In genomic region chrX:48754124-48754667, GRCh38 we compare ENCODE assay signal across 22 cellular contexts. TPM values are rescaled to one million over a fixed set of nuclear protein-coding genes. Genes with fewer than 3 reads are reported as not detected.
DNase-seq lines count a peak whose midpoint lies in the region; ATAC-seq, FAIRE-seq and TF ChIP-seq lines count a peak whose summit lies in the region.
"Had no signal": no experiment of that assay in that cellular context is flagged by ENCODE, and none has a peak within 500 bp of the region (broad histone marks: within the 10 kb centered on the region; RNA-seq: fewer than 3 reads in every experiment).

No MANE protein-coding gene starts in this region.

- TF ChIP-seq EP300 in HepG2 (IDR thresholded peaks at IDR 0.05; ENCODE audit: low read depth in 2 of 2, low read length in 2 of 2) (0 out of 4 replicates have a peak, but pooled peaks of 1 of the 2 experiments have one; percentile 12), HepG2 (CRISPR knock-in tag; IDR thresholded peaks at IDR 0.05; ENCODE audit: borderline replicate concordance) (no peak)

- no peak overlapping the region for H3K18ac ChIP-seq in mesendoderm (ENCODE audit: low read length)

- H4K20me1 ChIP-seq in HepG2 (ENCODE audit: insufficient read depth, low read length): no peaks in the 10 kb centered on the region
- no peaks in the 10 kb centered on the region for H4K20me1 ChIP-seq in PC-9 (ENCODE audit: insufficient read depth)
- H4K20me1 ChIP-seq: BLaER1 had no signal

- no peak overlapping the region for H2BK15ac ChIP-seq in mesendoderm (replicated peaks; ENCODE audit: low read depth)

- no peak overlapping the region for H2AK5ac ChIP-seq in mesendoderm (ENCODE audit: low read length)

- H2AFZ ChIP-seq in HepG2 (ENCODE audit: low read length) (no peak overlapping the region), PC-9 (no peak overlapping the region)
- H2AFZ ChIP-seq: GM23338 had no signal

- H3K4me2 ChIP-seq in HepG2 (ENCODE audit: low read depth, low read length) (peak overlapping the region; percentile 62), PC-9 (no peak overlapping the region), mesendoderm (ENCODE audit: low read length) (no peak overlapping the region)
- H3K4me2 ChIP-seq: BLaER1, GM23338 had no signal

- H3K27ac ChIP-seq in HepG2 (ENCODE audit: extremely low read length, insufficient read depth, low read length): no peak overlapping the region
- H3K27ac ChIP-seq in right lobe of liver: no peak overlapping the region
- 0 out of 2 replicates have a peak overlapping the region, but pooled peaks have one; percentile 23 for H3K27ac ChIP-seq in PC-9
- no peak overlapping the region for H3K27ac ChIP-seq in mesendoderm (ENCODE audit: low read depth, low read length)
- H3K27ac ChIP-seq: BLaER1 had no signal

- CTCF ChIA-PET in HepG2 (lab: Yijun Ruan, JAX; ENCODE audit: low intra/inter-chr PET ratio, low total read pairs): no interaction called here
- CTCF ChIA-PET in PC-9 (lab: Charles Lee): no interaction called here

- H3K56ac ChIP-seq in mesendoderm (ENCODE audit: low read length): no peak overlapping the region

- TF ChIP-seq CTCF in HepG2 (CRISPR knock-in tag; IDR thresholded peaks at IDR 0.05) (no peak), right lobe of liver (IDR thresholded peaks at IDR 0.05) (no peak), PC-9 (conservative IDR thresholded peaks at IDR 0.05) (no peak)

- no peaks in the 10 kb centered on the region for H3F3A ChIP-seq in PC-9 (ENCODE audit: insufficient read depth, low read depth)

- no peak for TF ChIP-seq RAD21 in HepG2 (CRISPR knock-in tag; IDR thresholded peaks at IDR 0.05)

- no peak overlapping the region for H2BK120ac ChIP-seq in mesendoderm (ENCODE audit: low read depth, low read length)

- intact Hi-C loops in HepG2 (cut with micrococcal nuclease; ENCODE audit: unreplicated experiment): loop anchor here (10.0 kb wide), 1 partner anchor 119 kb away; no protein-coding TSS in a partner anchor
- intact Hi-C loops in right lobe of liver (cut with DNase I): no loop called here
- intact Hi-C loops in PC-9 (cut with micrococcal nuclease; ENCODE audit: unreplicated experiment): loop anchor here (2.0 kb wide), 1 partner anchor 57 kb away; the partner anchor contains the start of gene SUV39H1

- ATAC-seq in HepG2 (peak; percentile 79), right lobe of liver (no peak)
- ATAC-seq: GM23338, HCT116 had no signal

- no peak overlapping the region for H4K5ac ChIP-seq in mesendoderm (ENCODE audit: low read length)

- peaks cover 48% of the 10 kb centered on the region for H3K4me1 ChIP-seq in HepG2 (ENCODE audit: insufficient read depth, low read length)
- no peaks in the 10 kb centered on the region for H3K4me1 ChIP-seq in right lobe of liver
- H3K4me1 ChIP-seq in PC-9 (replicated peaks; ENCODE audit: insufficient read depth): no peaks in the 10 kb centered on the region
- H3K4me1 ChIP-seq in mesendoderm (ENCODE audit: control insufficient read depth, low read depth, low read length): no peaks in the 10 kb centered on the region
- H3K4me1 ChIP-seq: BLaER1 had no signal

- H2BK5ac ChIP-seq in mesendoderm (ENCODE audit: low read length): no peak overlapping the region

- in situ Hi-C loops in HepG2 (cut with HindIII; ENCODE audit: extremely low pct_ligation_motif_present, low pct_unique_long_range_greater_than_20kb): no loop called here

- H4K8ac ChIP-seq in mesendoderm (ENCODE audit: low read depth, low read length): no peak overlapping the region

- WGBS in HepG2 (ENCODE audit: low lambda C conversion rate): no CpG with 5 or more reads among the region's 9 CpGs
- 52% methylated on average over 7 of the region's 9 CpGs for WGBS in right lobe of liver (ENCODE audit: insufficient coverage, low coverage, low lambda C conversion rate, missing lambda C conversion rate)
- no CpG with 5 or more reads among the region's 9 CpGs for WGBS in mesendoderm (ENCODE audit: extremely low coverage, insufficient coverage, low lambda C conversion rate)

- H3K9me3 ChIP-seq in HepG2 (ENCODE audit: low read length) (no peaks in the 10 kb centered on the region), right lobe of liver (no peaks in the 10 kb centered on the region), PC-9 (ENCODE audit: insufficient read depth, low read depth) (no peaks in the 10 kb centered on the region)
- H3K9me3 ChIP-seq: BLaER1 had no signal

- H3K9me2 ChIP-seq in PC-9 (ENCODE audit: insufficient read depth): no peaks in the 10 kb centered on the region

- H3K4ac ChIP-seq in mesendoderm (ENCODE audit: low read depth, low read length): no peak overlapping the region

- H3K9ac ChIP-seq in HepG2 (ENCODE audit: insufficient read depth, low read depth, low read length) (no peak overlapping the region), mesendoderm (ENCODE audit: low read length) (no peak overlapping the region)
- H3K9ac ChIP-seq: BLaER1 had no signal

- peak; percentile 26 for FAIRE-seq in HepG2 (lab: Jason Lieb, UNC)
- FAIRE-seq: H54, HTR-8/SVneo had no signal

- no peak overlapping the region for H3K23ac ChIP-seq in mesendoderm (ENCODE audit: low read length)

- H3K79me1 ChIP-seq in mesendoderm (ENCODE audit: low read length): no peaks in the 10 kb centered on the region

- no peak for TF ChIP-seq POLR2A in HepG2 (IDR thresholded peaks at IDR 0.05; ENCODE audit: insufficient read depth in 1 of 2, low read depth in 2 of 2, low read length in 2 of 2)
- no peak for TF ChIP-seq POLR2A in right lobe of liver (IDR thresholded peaks at IDR 0.05)

- no TSS peak for BruUV-seq in HepG2 (replicated peaks; lab: Mats Ljungman, UMichigan)
- no TSS peak for BruUV-seq in PC-9 (replicated peaks; lab: Mats Ljungman, UMichigan)

- H3K27me3 ChIP-seq in HepG2 (ENCODE audit: control insufficient read depth in 1 of 2, insufficient read depth in 2 of 2, low read length in 2 of 2) (no peaks in the 10 kb centered on the region), right lobe of liver (no peaks in the 10 kb centered on the region), PC-9 (ENCODE audit: insufficient read depth, low read depth) (no peaks in the 10 kb centered on the region), mesendoderm (ENCODE audit: insufficient read depth, low read length, poor library complexity) (no peaks in the 10 kb centered on the region)

- H3K36me3 ChIP-seq in HepG2 (replicated peaks in 1 of 2; ENCODE audit: control insufficient read depth in 1 of 2, insufficient read depth in 2 of 2, low read length in 2 of 2) (no peaks in the 10 kb centered on the region), right lobe of liver (no peaks in the 10 kb centered on the region), PC-9 (ENCODE audit: low read depth) (no peaks in the 10 kb centered on the region), mesendoderm (ENCODE audit: control insufficient read depth, insufficient read depth, low read length) (no peaks in the 10 kb centered on the region)
- H3K36me3 ChIP-seq: BLaER1 had no signal

- peak; percentile 55 for DNase-seq in HepG2 (ENCODE audit: low spot score)
- no peak for DNase-seq in right lobe of liver
- DNase-seq in PC-9: peak; percentile 19 to 77
- peak; percentile 9 for DNase-seq in mesendoderm
- no peak for DNase-seq in pons (ENCODE audit: low spot score)
- DNase-seq in T-helper 9 cell: no peak
- no peak for DNase-seq in ureter (ENCODE audit: low spot score)
- DNase-seq in NAMALWA (ENCODE audit: low spot score): no peak
- DNase-seq: 8988T; Calu3; CD4-positive, alpha-beta memory T cell; DND-41; GDM1; HFFc6 had no signal

- H3K79me2 ChIP-seq in HepG2 (ENCODE audit: insufficient read depth, low read length) (no peaks in the 10 kb centered on the region), PC-9 (ENCODE audit: low read depth) (no peaks in the 10 kb centered on the region), mesendoderm (ENCODE audit: control insufficient read depth, insufficient read depth, low read length) (no peaks in the 10 kb centered on the region)

- POLR2A ChIA-PET in HepG2 (lab: Yijun Ruan, JAX) (no interaction called here), PC-9 (lab: Charles Lee; ENCODE audit: unreplicated experiment) (no interaction called here)

- H3K4me3 ChIP-seq in HepG2 (replicated peaks in 1 of 3; ENCODE audit: insufficient read depth in 1 of 3, low read depth in 2 of 3, low read length in 3 of 3) (peak overlapping the region in 1 of 3 experiments; percentile 28; a peak in 2 of 6 replicates), right lobe of liver (no peak overlapping the region), PC-9 (no peak overlapping the region), mesendoderm (ENCODE audit: low read length) (no peak overlapping the region)
- H3K4me3 ChIP-seq: BLaER1, GM23338 had no signal

RNA-seq across cellular contexts. Expression of gene GLOD5, which starts 7.4 kb away (rescaled TPM):
- total RNA-seq in HepG2 (2016; rRNA removed; fragmentation: Illumina TruSeq; extraction: Trizol) (0.73 and 0.93 TPM in 2 replicates), right lobe of liver (1 to 10 TPM in 5 of 6 experiments, under 1 TPM in 1; 0.98 to 4.1 (median 2.9) TPM), PC-9 (2021) (not detected in 2 replicates), ureter (not detected)
- total RNA-seq in HepG2 (2016; cell fraction: cytosol; rRNA removed; fragmentation: Illumina TruSeq; extraction: Trizol; ENCODE audit: low read depth): 0.61 and 0.97 TPM in 2 replicates
- 0.71 and 1.2 TPM in 2 replicates for total RNA-seq in HepG2 (2016; cell fraction: insoluble cytoplasmic fraction; rRNA removed; fragmentation: Illumina TruSeq; extraction: Trizol)
- total RNA-seq in HepG2 (2016; cell fraction: membrane; rRNA removed; fragmentation: Illumina TruSeq; extraction: Trizol): 0.68 and 0.79 TPM in 2 replicates
- total RNA-seq in HepG2 (2016; cell fraction: nucleus; rRNA removed; fragmentation: Illumina TruSeq; extraction: Trizol): not detected in 2 replicates
- polyA plus RNA-seq in HepG2 (2011; rRNA removed): 1.3 and 1.5 TPM in 2 replicates
- 1.1 and 1.3 TPM in 2 replicates for polyA plus RNA-seq in HepG2 (2011; cell fraction: cytosol; rRNA removed)
- 0.50 TPM in 1 of 2 replicates, not detected in the other for polyA plus RNA-seq in HepG2 (2011; cell fraction: nucleus; rRNA removed)
- polyA plus RNA-seq in HepG2 (2012): 0.79 and 1.2 TPM in 2 replicates
- polyA plus RNA-seq in HepG2 (2016; cell fraction: cytosol; fragmentation: Illumina TruSeq; extraction: Trizol; ENCODE audit: low read depth): 0.68 and 1.3 TPM in 2 replicates
- polyA plus RNA-seq in HepG2 (2016; cell fraction: insoluble cytoplasmic fraction; fragmentation: Illumina TruSeq; extraction: Trizol; ENCODE audit: low read depth): 1.7 and 2.6 TPM in 2 replicates
- 0.88 TPM in 2 replicates for polyA plus RNA-seq in HepG2 (2016; cell fraction: membrane; fragmentation: Illumina TruSeq; extraction: Trizol; ENCODE audit: low read depth)
- polyA plus RNA-seq in HepG2 (2016; cell fraction: nucleus; fragmentation: Illumina TruSeq; extraction: Trizol; ENCODE audit: insufficient read depth, low read depth): 1.2 TPM in 1 of 2 replicates, not detected in the other
- 2.3 TPM in 1 of 2 replicates, not detected in the other for polyA minus RNA-seq in HepG2 (2011; rRNA and poly(A)+ RNA removed; ENCODE audit: low replicate concordance)
- not detected in 2 replicates for polyA minus RNA-seq in HepG2 (2011; cell fraction: cytosol; rRNA and poly(A)+ RNA removed)
- polyA minus RNA-seq in HepG2 (2011; cell fraction: nucleus; rRNA and poly(A)+ RNA removed): not detected in 2 replicates
- 0.21 TPM for polyA plus RNA-seq in mesendoderm (2013, experiment 1 of 2)
- polyA plus RNA-seq in mesendoderm (2013, experiment 2 of 2): 0.13 TPM
- total RNA-seq: A673; Calu3; CD4-positive, alpha-beta memory T cell; GM23338; HFFc6 had no signal
- polyA plus RNA-seq: AG04450; CD14-positive monocyte; CD4-positive, alpha-beta memory T cell; GM23338 had no signal

RNA-seq across cellular contexts. Expression of gene GATA1, which starts 32.2 kb away (rescaled TPM):
- total RNA-seq in HepG2 (2016; rRNA removed; fragmentation: Illumina TruSeq; extraction: Trizol) (0.13 TPM in 1 of 2 replicates, not detected in the other), right lobe of liver (1 to 10 TPM in 1 of 6 experiments, under 1 TPM in 1, not detected in 4; 0.37 to 1.2 TPM), PC-9 (2021) (not detected in 2 replicates), ureter (not detected)
- not detected in 2 replicates for total RNA-seq in HepG2 (2016; cell fraction: cytosol; rRNA removed; fragmentation: Illumina TruSeq; extraction: Trizol; ENCODE audit: low read depth)
- total RNA-seq in HepG2 (2016; cell fraction: insoluble cytoplasmic fraction; rRNA removed; fragmentation: Illumina TruSeq; extraction: Trizol): 0.13 and 0.16 TPM in 2 replicates
- not detected in 2 replicates for total RNA-seq in HepG2 (2016; cell fraction: membrane; rRNA removed; fragmentation: Illumina TruSeq; extraction: Trizol)
- total RNA-seq in HepG2 (2016; cell fraction: nucleus; rRNA removed; fragmentation: Illumina TruSeq; extraction: Trizol): not detected in 2 replicates
- polyA plus RNA-seq in HepG2 (2011; rRNA removed): 0.05 TPM in 1 of 2 replicates, not detected in the other
- polyA plus RNA-seq in HepG2 (2011; cell fraction: cytosol; rRNA removed): 0.08 TPM in 1 of 2 replicates, not detected in the other
- not detected in 2 replicates for polyA plus RNA-seq in HepG2 (2011; cell fraction: nucleus; rRNA removed)
- not detected in 2 replicates for polyA plus RNA-seq in HepG2 (2012)
- polyA plus RNA-seq in HepG2 (2016; cell fraction: cytosol; fragmentation: Illumina TruSeq; extraction: Trizol; ENCODE audit: low read depth): not detected in 2 replicates
- polyA plus RNA-seq in HepG2 (2016; cell fraction: insoluble cytoplasmic fraction; fragmentation: Illumina TruSeq; extraction: Trizol; ENCODE audit: low read depth): 0.31 TPM in 1 of 2 replicates, not detected in the other
- not detected in 2 replicates for polyA plus RNA-seq in HepG2 (2016; cell fraction: membrane; fragmentation: Illumina TruSeq; extraction: Trizol; ENCODE audit: low read depth)
- not detected in 2 replicates for polyA plus RNA-seq in HepG2 (2016; cell fraction: nucleus; fragmentation: Illumina TruSeq; extraction: Trizol; ENCODE audit: insufficient read depth, low read depth)
- 0.37 and 0.38 TPM in 2 replicates for polyA minus RNA-seq in HepG2 (2011; rRNA and poly(A)+ RNA removed; ENCODE audit: low replicate concordance)
- not detected in 2 replicates for polyA minus RNA-seq in HepG2 (2011; cell fraction: cytosol; rRNA and poly(A)+ RNA removed)
- polyA minus RNA-seq in HepG2 (2011; cell fraction: nucleus; rRNA and poly(A)+ RNA removed): not detected in 2 replicates
- not detected for polyA plus RNA-seq in mesendoderm (2013, experiment 1 of 2)
- not detected for polyA plus RNA-seq in mesendoderm (2013, experiment 2 of 2)
- total RNA-seq: A673; Calu3; CD4-positive, alpha-beta memory T cell; GM23338; HFFc6 had no signal
- polyA plus RNA-seq: AG04450; CD14-positive monocyte; CD4-positive, alpha-beta memory T cell; GM23338 had no signal

RNA-seq across cellular contexts. Expression of gene HDAC6, which starts 47.7 kb away (rescaled TPM):
- total RNA-seq in HepG2 (2016; rRNA removed; fragmentation: Illumina TruSeq; extraction: Trizol) (57.8 and 80.4 TPM in 2 replicates), right lobe of liver (100 to 1,000 TPM in 5 of 6 experiments, 10 to 100 TPM in 1; 84.4 to 173 (median 136) TPM), PC-9 (2021) (44.2 and 48.5 TPM in 2 replicates), ureter (96.8 TPM)
- total RNA-seq in HepG2 (2016; cell fraction: cytosol; rRNA removed; fragmentation: Illumina TruSeq; extraction: Trizol; ENCODE audit: low read depth): 16.4 and 18.7 TPM in 2 replicates
- total RNA-seq in HepG2 (2016; cell fraction: insoluble cytoplasmic fraction; rRNA removed; fragmentation: Illumina TruSeq; extraction: Trizol): 47.7 and 77.8 TPM in 2 replicates
- total RNA-seq in HepG2 (2016; cell fraction: membrane; rRNA removed; fragmentation: Illumina TruSeq; extraction: Trizol): 22.7 and 25.7 TPM in 2 replicates
- total RNA-seq in HepG2 (2016; cell fraction: nucleus; rRNA removed; fragmentation: Illumina TruSeq; extraction: Trizol): 85.5 and 102 TPM in 2 replicates
- polyA plus RNA-seq in HepG2 (2011; rRNA removed): 93.6 and 113 TPM in 2 replicates
- polyA plus RNA-seq in HepG2 (2011; cell fraction: cytosol; rRNA removed): 28.6 and 29.0 TPM in 2 replicates
- polyA plus RNA-seq in HepG2 (2011; cell fraction: nucleus; rRNA removed): 538 and 699 TPM in 2 replicates
- 97.4 and 102 TPM in 2 replicates for polyA plus RNA-seq in HepG2 (2012)
- polyA plus RNA-seq in HepG2 (2016; cell fraction: cytosol; fragmentation: Illumina TruSeq; extraction: Trizol; ENCODE audit: low read depth): 8.7 and 10.0 TPM in 2 replicates
- 42.5 and 59.2 TPM in 2 replicates for polyA plus RNA-seq in HepG2 (2016; cell fraction: insoluble cytoplasmic fraction; fragmentation: Illumina TruSeq; extraction: Trizol; ENCODE audit: low read depth)
- polyA plus RNA-seq in HepG2 (2016; cell fraction: membrane; fragmentation: Illumina TruSeq; extraction: Trizol; ENCODE audit: low read depth): 17.0 and 17.4 TPM in 2 replicates
- polyA plus RNA-seq in HepG2 (2016; cell fraction: nucleus; fragmentation: Illumina TruSeq; extraction: Trizol; ENCODE audit: insufficient read depth, low read depth): 255 and 257 TPM in 2 replicates
- polyA minus RNA-seq in HepG2 (2011; rRNA and poly(A)+ RNA removed; ENCODE audit: low replicate concordance): 48.3 and 102 TPM in 2 replicates
- polyA minus RNA-seq in HepG2 (2011; cell fraction: cytosol; rRNA and poly(A)+ RNA removed): 29.5 and 40.0 TPM in 2 replicates
- polyA minus RNA-seq in HepG2 (2011; cell fraction: nucleus; rRNA and poly(A)+ RNA removed): 90.8 and 96.6 TPM in 2 replicates
- 31.5 TPM for polyA plus RNA-seq in mesendoderm (2013, experiment 1 of 2)
- polyA plus RNA-seq in mesendoderm (2013, experiment 2 of 2): 29.5 TPM

RNA-seq across cellular contexts. Expression of gene SUV39H1, which starts 57.7 kb away (rescaled TPM):
- total RNA-seq in HepG2 (2016; rRNA removed; fragmentation: Illumina TruSeq; extraction: Trizol) (9.9 and 10.1 TPM in 2 replicates), right lobe of liver (10 to 100 TPM in 1 of 6 experiments, 1 to 10 TPM in 5; 2.2 to 10.8 (median 3.5) TPM), PC-9 (2021) (10.5 and 11.7 TPM in 2 replicates), ureter (4.1 TPM)
- total RNA-seq in HepG2 (2016; cell fraction: cytosol; rRNA removed; fragmentation: Illumina TruSeq; extraction: Trizol; ENCODE audit: low read depth): 1.2 and 1.6 TPM in 2 replicates
- total RNA-seq in HepG2 (2016; cell fraction: insoluble cytoplasmic fraction; rRNA removed; fragmentation: Illumina TruSeq; extraction: Trizol): 9.2 and 10.1 TPM in 2 replicates
- 5.1 and 5.5 TPM in 2 replicates for total RNA-seq in HepG2 (2016; cell fraction: membrane; rRNA removed; fragmentation: Illumina TruSeq; extraction: Trizol)
- 7.0 and 7.4 TPM in 2 replicates for total RNA-seq in HepG2 (2016; cell fraction: nucleus; rRNA removed; fragmentation: Illumina TruSeq; extraction: Trizol)
- polyA plus RNA-seq in HepG2 (2011; rRNA removed): 3.2 and 5.2 TPM in 2 replicates
- polyA plus RNA-seq in HepG2 (2011; cell fraction: cytosol; rRNA removed): 2.8 and 5.0 TPM in 2 replicates
- polyA plus RNA-seq in HepG2 (2011; cell fraction: nucleus; rRNA removed): 5.5 and 9.7 TPM in 2 replicates
- 2.7 and 4.7 TPM in 2 replicates for polyA plus RNA-seq in HepG2 (2012)
- 1.3 and 1.5 TPM in 2 replicates for polyA plus RNA-seq in HepG2 (2016; cell fraction: cytosol; fragmentation: Illumina TruSeq; extraction: Trizol; ENCODE audit: low read depth)
- polyA plus RNA-seq in HepG2 (2016; cell fraction: insoluble cytoplasmic fraction; fragmentation: Illumina TruSeq; extraction: Trizol; ENCODE audit: low read depth): 8.6 and 12.5 TPM in 2 replicates
- 3.6 and 3.7 TPM in 2 replicates for polyA plus RNA-seq in HepG2 (2016; cell fraction: membrane; fragmentation: Illumina TruSeq; extraction: Trizol; ENCODE audit: low read depth)
- 13.6 and 14.6 TPM in 2 replicates for polyA plus RNA-seq in HepG2 (2016; cell fraction: nucleus; fragmentation: Illumina TruSeq; extraction: Trizol; ENCODE audit: insufficient read depth, low read depth)
- polyA minus RNA-seq in HepG2 (2011; rRNA and poly(A)+ RNA removed; ENCODE audit: low replicate concordance): 9.3 and 68.5 TPM in 2 replicates
- polyA minus RNA-seq in HepG2 (2011; cell fraction: cytosol; rRNA and poly(A)+ RNA removed): 3.1 and 5.0 TPM in 2 replicates
- polyA minus RNA-seq in HepG2 (2011; cell fraction: nucleus; rRNA and poly(A)+ RNA removed): 3.9 and 4.2 TPM in 2 replicates
- polyA plus RNA-seq in mesendoderm (2013, experiment 1 of 2): 9.0 TPM
- polyA plus RNA-seq in mesendoderm (2013, experiment 2 of 2): 8.4 TPM

Comparison
In these comparisons a context has a peak if more than half of its experiments do, and no peak if none do; other contexts are left out.
1. DNase-seq: peak in HepG2 (single experiment), PC-9 (2 of 2) and mesendoderm (single experiment); none in right lobe of liver (0 of 3), pons (single experiment), T-helper 9 cell (single experiment), ureter (single experiment) and NAMALWA (single experiment).
2. intact Hi-C loops: an anchor here in HepG2 (10.0 kb wide) and PC-9 (2.0 kb wide); none called in right lobe of liver.